1 cellular context compared by ENCODE assay signal in genomic region chr6:17831135-17831534, GRCh38.
TF ChIP-seq lines count a peak whose summit lies in the region.

No MANE protein-coding gene starts in this region.

TF ChIP-seq in SK-N-SH treated with all-trans-retinoic acid at 6 μM for 48 hours, 23 proteins besides CTCF, POLR2A, EP300 and RAD21 (continued from another document):
- TF ChIP-seq BACH2 (CRISPR knock-in tag; IDR thresholded peaks at IDR 0.05; ENCODE audit: borderline replicate concordance) (no peak), ZNF565 (CRISPR knock-in tag; conservative IDR thresholded peaks at IDR 0.05; ENCODE audit: low read depth) (no peak), ZNF8 (CRISPR knock-in tag; IDR thresholded peaks at IDR 0.05) (no peak), ARNTL (CRISPR knock-in tag; IDR thresholded peaks at IDR 0.05; ENCODE audit: borderline replicate concordance, low read depth) (no peak), ZC3H10 (CRISPR knock-in tag; IDR thresholded peaks at IDR 0.05) (no peak), TOX (CRISPR knock-in tag; IDR thresholded peaks at IDR 0.05; ENCODE audit: borderline replicate concordance) (no peak), TSHZ2 (CRISPR knock-in tag; IDR thresholded peaks at IDR 0.05) (no peak)
